Comparison of ENCODE assay signal across 14 cellular contexts in genomic region chr12:104524433-104524832, GRCh38.
"Had no signal": no experiment of that assay in that cellular context is flagged by ENCODE, and none has a peak within 500 bp of the region (broad histone marks: within the 10 kb centered on the region; RNA-seq: fewer than 3 reads in every experiment).

No MANE protein-coding gene starts in this region.

- DNase-seq: activated CD4-positive, alpha-beta T cell treated with anti-CD3 and anti-CD28 coated beads, Interleukin-2, amount 50 U/mL, for 48 hours; activated naive CD8-positive, alpha-beta T cell treated with anti-CD3 and anti-CD28 coated beads for 36 hours; amygdala; body of pancreas; central memory CD4-positive, alpha-beta T cell; effector CD8-positive, alpha-beta T cell; foreskin melanocyte; head of caudate nucleus; spleen; substantia nigra had no signal

- H3K27ac ChIP-seq: coronary artery had no signal

- H3K27me3 Mint-ChIP-seq: activated naive CD8-positive, alpha-beta T cell treated with anti-CD3 and anti-CD28 coated beads for 36 hours had no signal

- ATAC-seq: body of pancreas, sciatic nerve had no signal

- H3K4me3 ChIP-seq: body of pancreas, coronary artery, spleen, tibial nerve had no signal

- H3K27me3 ChIP-seq: body of pancreas, spleen, tibial nerve had no signal

- H3K27ac Mint-ChIP-seq: activated naive CD8-positive, alpha-beta T cell treated with anti-CD3 and anti-CD28 coated beads for 36 hours had no signal

- H3K36me3 ChIP-seq: spleen, tibial nerve had no signal

- H3K4me3 Mint-ChIP-seq: activated naive CD8-positive, alpha-beta T cell treated with anti-CD3 and anti-CD28 coated beads for 36 hours; neural crest cell had no signal

- H3K9me3 ChIP-seq: body of pancreas, tibial nerve had no signal

- H3K9me3 Mint-ChIP-seq: activated naive CD8-positive, alpha-beta T cell treated with anti-CD3 and anti-CD28 coated beads for 36 hours had no signal
